1 cellular context compared by ENCODE assay signal in the genomic region with DNA sequence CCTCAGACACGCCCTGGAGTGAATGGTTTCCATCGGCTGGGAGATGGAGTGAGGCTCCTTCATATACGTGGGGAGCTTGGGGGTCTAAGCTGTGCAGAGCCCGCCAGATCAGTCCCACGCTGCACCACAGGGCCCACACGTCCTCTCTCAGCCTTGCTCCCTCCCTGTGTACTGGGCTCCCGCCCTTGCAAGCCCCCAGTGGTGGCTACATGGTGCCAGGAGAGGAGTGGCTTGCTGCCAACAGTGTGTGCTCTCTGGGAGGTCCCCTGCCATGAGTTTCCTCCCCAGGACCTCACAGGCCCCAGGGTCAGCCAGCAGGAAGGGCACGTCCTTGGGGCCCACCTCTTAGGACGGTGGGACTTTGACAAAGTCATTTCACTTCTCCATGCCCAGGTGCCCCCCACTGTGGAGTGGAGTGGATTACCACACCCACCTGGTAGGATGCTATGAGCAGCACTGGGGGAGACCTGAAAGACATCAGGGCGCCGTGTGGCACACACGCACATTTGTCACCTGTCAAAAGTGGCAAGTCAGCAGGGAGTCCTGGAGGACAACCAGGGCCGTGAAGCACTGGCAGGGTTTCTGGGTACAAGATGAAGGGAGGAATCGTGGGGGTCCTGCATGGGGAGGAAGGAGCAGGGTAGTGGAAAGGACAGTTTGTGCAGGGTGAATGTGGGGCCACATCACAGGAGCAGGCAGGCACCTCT.
TF ChIP-seq lines count a peak whose summit lies in the region.

No MANE protein-coding gene starts in this region.

TF ChIP-seq in HepG2, 621 proteins besides CTCF, POLR2A, EP300 and RAD21:
- TF ChIP-seq, protein P1, sequence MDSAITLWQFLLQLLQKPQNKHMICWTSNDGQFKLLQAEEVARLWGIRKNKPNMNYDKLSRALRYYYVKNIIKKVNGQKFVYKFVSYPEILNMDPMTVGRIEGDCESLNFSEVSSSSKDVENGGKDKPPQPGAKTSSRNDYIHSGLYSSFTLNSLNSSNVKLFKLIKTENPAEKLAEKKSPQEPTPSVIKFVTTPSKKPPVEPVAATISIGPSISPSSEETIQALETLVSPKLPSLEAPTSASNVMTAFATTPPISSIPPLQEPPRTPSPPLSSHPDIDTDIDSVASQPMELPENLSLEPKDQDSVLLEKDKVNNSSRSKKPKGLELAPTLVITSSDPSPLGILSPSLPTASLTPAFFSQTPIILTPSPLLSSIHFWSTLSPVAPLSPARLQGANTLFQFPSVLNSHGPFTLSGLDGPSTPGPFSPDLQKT (CRISPR knock-in tag; IDR thresholded peaks at IDR 0.05; ENCODE audit: borderline replicate concordance): no peak
- TF ChIP-seq TCF12 (IDR thresholded peaks at IDR 0.05) (no peak), TCF12 (CRISPR knock-in tag; IDR thresholded peaks at IDR 0.05) (no peak), REXO4 (CRISPR knock-in tag; IDR thresholded peaks at IDR 0.05; ENCODE audit: borderline replicate concordance) (no peak), ARID4A (CRISPR knock-in tag; IDR thresholded peaks at IDR 0.05; ENCODE audit: borderline replicate concordance) (no peak), ZNF207 (IDR thresholded peaks at IDR 0.05; ENCODE audit: borderline replicate concordance) (no peak), E2F5 (CRISPR knock-in tag; conservative IDR thresholded peaks at IDR 0.05) (no peak), THAP11 (CRISPR knock-in tag; IDR thresholded peaks at IDR 0.05) (no peak), PTBP1 (IDR thresholded peaks at IDR 0.05; ENCODE audit: low read depth, low read length, poor library complexity, severe bottlenecking) (no peak), GPN1 (CRISPR knock-in tag; IDR thresholded peaks at IDR 0.05; ENCODE audit: borderline replicate concordance) (no peak), ZNF556 (CRISPR knock-in tag; IDR thresholded peaks at IDR 0.05; ENCODE audit: borderline replicate concordance) (no peak), MAFF (IDR thresholded peaks at IDR 0.05; ENCODE audit: low read depth, low read length) (no peak)
TF ChIP-seq in HepG2: peak in this region for 0.
